Comparison of ENCODE assay signal across 1 cellular context in the genomic region with DNA sequence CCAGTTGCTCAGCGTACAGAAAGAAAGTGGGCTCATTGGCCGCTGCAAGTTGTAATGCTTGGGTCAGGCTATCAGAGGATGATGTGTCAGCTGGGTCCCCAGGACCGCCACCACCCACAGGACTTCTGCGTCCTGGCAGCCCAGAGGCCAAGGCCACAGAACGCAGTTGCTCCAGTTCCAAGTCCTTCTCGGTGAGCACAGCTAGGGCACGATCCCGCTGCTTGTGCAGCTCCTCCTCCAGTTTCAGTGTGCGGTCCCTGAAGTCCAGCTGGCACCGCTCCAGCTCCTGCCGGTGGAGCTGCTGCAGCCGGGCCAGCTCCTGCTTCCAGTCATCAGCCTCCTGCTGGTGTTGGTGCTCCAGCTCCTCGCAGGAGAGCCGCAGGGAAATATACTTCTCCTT.
TF ChIP-seq lines count a peak whose summit lies in the region.

No MANE protein-coding gene starts in this region.

TF ChIP-seq in HEK293, 187 proteins besides CTCF, POLR2A, EP300 and RAD21 (continued from another document and continues in another):
- TF ChIP-seq, protein P1, sequence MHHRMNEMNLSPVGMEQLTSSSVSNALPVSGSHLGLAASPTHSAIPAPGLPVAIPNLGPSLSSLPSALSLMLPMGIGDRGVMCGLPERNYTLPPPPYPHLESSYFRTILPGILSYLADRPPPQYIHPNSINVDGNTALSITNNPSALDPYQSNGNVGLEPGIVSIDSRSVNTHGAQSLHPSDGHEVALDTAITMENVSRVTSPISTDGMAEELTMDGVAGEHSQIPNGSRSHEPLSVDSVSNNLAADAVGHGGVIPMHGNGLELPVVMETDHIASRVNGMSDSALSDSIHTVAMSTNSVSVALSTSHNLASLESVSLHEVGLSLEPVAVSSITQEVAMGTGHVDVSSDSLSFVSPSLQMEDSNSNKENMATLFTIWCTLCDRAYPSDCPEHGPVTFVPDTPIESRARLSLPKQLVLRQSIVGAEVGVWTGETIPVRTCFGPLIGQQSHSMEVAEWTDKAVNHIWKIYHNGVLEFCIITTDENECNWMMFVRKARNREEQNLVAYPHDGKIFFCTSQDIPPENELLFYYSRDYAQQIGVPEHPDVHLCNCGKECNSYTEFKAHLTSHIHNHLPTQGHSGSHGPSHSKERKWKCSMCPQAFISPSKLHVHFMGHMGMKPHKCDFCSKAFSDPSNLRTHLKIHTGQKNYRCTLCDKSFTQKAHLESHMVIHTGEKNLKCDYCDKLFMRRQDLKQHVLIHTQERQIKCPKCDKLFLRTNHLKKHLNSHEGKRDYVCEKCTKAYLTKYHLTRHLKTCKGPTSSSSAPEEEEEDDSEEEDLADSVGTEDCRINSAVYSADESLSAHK (tag by site-specific recombination; IDR thresholded peaks at IDR 0.05), result no peak
- TF ChIP-seq BCL11B (tag by site-specific recombination; IDR thresholded peaks at IDR 0.05; ENCODE audit: low read depth) (no peak), ZNF707 (tag by site-specific recombination; IDR thresholded peaks at IDR 0.05) (no peak), ZNF514 (tag by site-specific recombination; IDR thresholded peaks at IDR 0.05) (no peak), ZNF394 (tag by site-specific recombination; IDR thresholded peaks at IDR 0.05; ENCODE audit: borderline replicate concordance) (peak; percentile 29; the same call in 1 of the 2 replicates), ZNF776 (tag by site-specific recombination; IDR thresholded peaks at IDR 0.05; ENCODE audit: borderline replicate concordance) (no peak), ZNF341 (tag by site-specific recombination; IDR thresholded peaks at IDR 0.05; ENCODE audit: low read depth) (no peak; the same call in 1 of the 2 replicates), ZNF121 (tag by site-specific recombination; IDR thresholded peaks at IDR 0.05) (no peak), SP2 (tag by site-specific recombination; IDR thresholded peaks at IDR 0.05) (no peak), MZF1 (tag by site-specific recombination; IDR thresholded peaks at IDR 0.05; ENCODE audit: borderline replicate concordance) (no peak), ZBTB8A (tag by site-specific recombination; IDR thresholded peaks at IDR 0.05) (no peak), KLF1 (tag by site-specific recombination; IDR thresholded peaks at IDR 0.05) (no peak), ZNF664 (tag by site-specific recombination; IDR thresholded peaks at IDR 0.05) (no peak), ZNF10 (tag by site-specific recombination; IDR thresholded peaks at IDR 0.05) (peak; percentile 34; the same call in 1 of the 2 replicates), ZNF837 (tag by site-specific recombination; IDR thresholded peaks at IDR 0.05) (no peak), ZNF423 (tag by site-specific recombination; IDR thresholded peaks at IDR 0.05) (0 out of 2 replicates have a peak, but pooled peaks have one; percentile 14), ZNF266 (tag by site-specific recombination; IDR thresholded peaks at IDR 0.05; ENCODE audit: low read depth) (no peak), ZNF132 (tag by site-specific recombination; IDR thresholded peaks at IDR 0.05; ENCODE audit: borderline replicate concordance) (no peak), ZNF701 (tag by site-specific recombination; IDR thresholded peaks at IDR 0.05) (no peak), ZNF223 (tag by site-specific recombination; IDR thresholded peaks at IDR 0.05) (no peak), ZNF354C (tag by site-specific recombination; IDR thresholded peaks at IDR 0.05; ENCODE audit: borderline replicate concordance, low read depth) (no peak), SALL2 (tag by site-specific recombination; IDR thresholded peaks at IDR 0.05; ENCODE audit: borderline replicate concordance) (no peak), ZNF621 (tag by site-specific recombination; IDR thresholded peaks at IDR 0.05) (no peak), ZNF473 (tag by site-specific recombination; IDR thresholded peaks at IDR 0.05) (no peak), KLF10 (tag by site-specific recombination; IDR thresholded peaks at IDR 0.05) (no peak), ZNF660 (tag by site-specific recombination; IDR thresholded peaks at IDR 0.05) (peak; percentile 81), ZNF596 (tag by site-specific recombination; IDR thresholded peaks at IDR 0.05) (no peak), FEZF1 (tag by site-specific recombination; IDR thresholded peaks at IDR 0.05) (no peak), ZSCAN30 (tag by site-specific recombination; IDR thresholded peaks at IDR 0.05) (peak; percentile 44; the same call in 1 of the 2 replicates), ZNF768 (tag by site-specific recombination; IDR thresholded peaks at IDR 0.05) (no peak)
- TF ChIP-seq, protein P2, sequence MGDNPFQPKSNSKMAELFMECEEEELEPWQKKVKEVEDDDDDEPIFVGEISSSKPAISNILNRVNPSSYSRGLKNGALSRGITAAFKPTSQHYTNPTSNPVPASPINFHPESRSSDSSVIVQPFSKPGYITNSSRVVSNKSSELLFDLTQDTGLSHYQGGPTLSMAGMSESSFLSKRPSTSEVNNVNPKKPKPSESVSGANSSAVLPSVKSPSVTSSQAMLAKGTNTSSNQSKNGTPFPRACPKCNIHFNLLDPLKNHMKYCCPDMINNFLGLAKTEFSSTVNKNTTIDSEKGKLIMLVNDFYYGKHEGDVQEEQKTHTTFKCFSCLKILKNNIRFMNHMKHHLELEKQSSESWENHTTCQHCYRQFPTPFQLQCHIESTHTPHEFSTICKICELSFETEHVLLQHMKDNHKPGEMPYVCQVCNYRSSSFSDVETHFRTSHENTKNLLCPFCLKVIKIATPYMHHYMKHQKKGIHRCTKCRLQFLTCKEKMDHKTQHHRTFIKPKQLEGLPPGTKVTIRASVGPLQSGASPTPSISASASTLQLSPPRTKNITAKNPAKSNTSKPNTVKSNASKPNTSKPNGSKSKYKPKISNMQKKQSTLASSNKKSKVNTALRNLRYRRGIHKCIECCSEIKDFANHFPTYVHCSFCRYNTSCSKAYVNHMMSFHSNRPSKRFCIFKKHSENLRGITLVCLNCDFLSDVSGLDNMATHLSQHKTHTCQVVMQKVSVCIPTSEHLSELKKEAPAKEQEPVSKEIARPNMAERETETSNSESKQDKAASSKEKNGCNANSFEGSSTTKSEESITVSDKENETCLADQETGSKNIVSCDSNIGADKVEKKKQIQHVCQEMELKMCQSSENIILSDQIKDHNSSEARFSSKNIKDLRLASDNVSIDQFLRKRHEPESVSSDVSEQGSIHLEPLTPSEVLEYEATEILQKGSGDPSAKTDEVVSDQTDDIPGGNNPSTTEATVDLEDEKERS (tag by site-specific recombination; IDR thresholded peaks at IDR 0.05), result no peak
- TF ChIP-seq, protein P3, sequence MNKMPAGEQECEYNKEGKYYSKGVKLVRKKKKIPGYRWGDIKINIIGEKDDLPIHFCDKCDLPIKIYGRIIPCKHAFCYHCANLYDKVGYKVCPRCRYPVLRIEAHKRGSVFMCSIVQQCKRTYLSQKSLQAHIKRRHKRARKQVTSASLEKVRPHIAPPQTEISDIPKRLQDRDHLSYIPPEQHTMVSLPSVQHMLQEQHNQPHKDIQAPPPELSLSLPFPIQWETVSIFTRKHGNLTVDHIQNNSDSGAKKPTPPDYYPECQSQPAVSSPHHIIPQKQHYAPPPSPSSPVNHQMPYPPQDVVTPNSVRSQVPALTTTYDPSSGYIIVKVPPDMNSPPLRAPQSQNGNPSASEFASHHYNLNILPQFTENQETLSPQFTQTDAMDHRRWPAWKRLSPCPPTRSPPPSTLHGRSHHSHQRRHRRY (tag by site-specific recombination; IDR thresholded peaks at IDR 0.05), result no peak
- TF ChIP-seq, protein P4, sequence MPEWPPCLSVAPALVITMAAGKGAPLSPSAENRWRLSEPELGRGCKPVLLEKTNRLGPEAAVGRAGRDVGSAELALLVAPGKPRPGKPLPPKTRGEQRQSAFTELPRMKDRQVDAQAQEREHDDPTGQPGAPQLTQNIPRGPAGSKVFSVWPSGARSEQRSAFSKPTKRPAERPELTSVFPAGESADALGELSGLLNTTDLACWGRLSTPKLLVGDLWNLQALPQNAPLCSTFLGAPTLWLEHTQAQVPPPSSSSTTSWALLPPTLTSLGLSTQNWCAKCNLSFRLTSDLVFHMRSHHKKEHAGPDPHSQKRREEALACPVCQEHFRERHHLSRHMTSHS (tag by site-specific recombination; IDR thresholded peaks at IDR 0.05), result no peak
- TF ChIP-seq, protein P5, sequence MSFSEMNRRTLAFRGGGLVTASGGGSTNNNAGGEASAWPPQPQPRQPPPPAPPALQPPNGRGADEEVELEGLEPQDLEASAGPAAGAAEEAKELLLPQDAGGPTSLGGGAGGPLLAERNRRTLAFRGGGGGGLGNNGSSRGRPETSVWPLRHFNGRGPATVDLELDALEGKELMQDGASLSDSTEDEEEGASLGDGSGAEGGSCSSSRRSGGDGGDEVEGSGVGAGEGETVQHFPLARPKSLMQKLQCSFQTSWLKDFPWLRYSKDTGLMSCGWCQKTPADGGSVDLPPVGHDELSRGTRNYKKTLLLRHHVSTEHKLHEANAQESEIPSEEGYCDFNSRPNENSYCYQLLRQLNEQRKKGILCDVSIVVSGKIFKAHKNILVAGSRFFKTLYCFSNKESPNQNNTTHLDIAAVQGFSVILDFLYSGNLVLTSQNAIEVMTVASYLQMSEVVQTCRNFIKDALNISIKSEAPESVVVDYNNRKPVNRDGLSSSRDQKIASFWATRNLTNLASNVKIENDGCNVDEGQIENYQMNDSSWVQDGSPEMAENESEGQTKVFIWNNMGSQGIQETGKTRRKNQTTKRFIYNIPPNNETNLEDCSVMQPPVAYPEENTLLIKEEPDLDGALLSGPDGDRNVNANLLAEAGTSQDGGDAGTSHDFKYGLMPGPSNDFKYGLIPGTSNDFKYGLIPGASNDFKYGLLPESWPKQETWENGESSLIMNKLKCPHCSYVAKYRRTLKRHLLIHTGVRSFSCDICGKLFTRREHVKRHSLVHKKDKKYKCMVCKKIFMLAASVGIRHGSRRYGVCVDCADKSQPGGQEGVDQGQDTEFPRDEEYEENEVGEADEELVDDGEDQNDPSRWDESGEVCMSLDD (tag by site-specific recombination; IDR thresholded peaks at IDR 0.05), result no peak
- TF ChIP-seq, protein P6, sequence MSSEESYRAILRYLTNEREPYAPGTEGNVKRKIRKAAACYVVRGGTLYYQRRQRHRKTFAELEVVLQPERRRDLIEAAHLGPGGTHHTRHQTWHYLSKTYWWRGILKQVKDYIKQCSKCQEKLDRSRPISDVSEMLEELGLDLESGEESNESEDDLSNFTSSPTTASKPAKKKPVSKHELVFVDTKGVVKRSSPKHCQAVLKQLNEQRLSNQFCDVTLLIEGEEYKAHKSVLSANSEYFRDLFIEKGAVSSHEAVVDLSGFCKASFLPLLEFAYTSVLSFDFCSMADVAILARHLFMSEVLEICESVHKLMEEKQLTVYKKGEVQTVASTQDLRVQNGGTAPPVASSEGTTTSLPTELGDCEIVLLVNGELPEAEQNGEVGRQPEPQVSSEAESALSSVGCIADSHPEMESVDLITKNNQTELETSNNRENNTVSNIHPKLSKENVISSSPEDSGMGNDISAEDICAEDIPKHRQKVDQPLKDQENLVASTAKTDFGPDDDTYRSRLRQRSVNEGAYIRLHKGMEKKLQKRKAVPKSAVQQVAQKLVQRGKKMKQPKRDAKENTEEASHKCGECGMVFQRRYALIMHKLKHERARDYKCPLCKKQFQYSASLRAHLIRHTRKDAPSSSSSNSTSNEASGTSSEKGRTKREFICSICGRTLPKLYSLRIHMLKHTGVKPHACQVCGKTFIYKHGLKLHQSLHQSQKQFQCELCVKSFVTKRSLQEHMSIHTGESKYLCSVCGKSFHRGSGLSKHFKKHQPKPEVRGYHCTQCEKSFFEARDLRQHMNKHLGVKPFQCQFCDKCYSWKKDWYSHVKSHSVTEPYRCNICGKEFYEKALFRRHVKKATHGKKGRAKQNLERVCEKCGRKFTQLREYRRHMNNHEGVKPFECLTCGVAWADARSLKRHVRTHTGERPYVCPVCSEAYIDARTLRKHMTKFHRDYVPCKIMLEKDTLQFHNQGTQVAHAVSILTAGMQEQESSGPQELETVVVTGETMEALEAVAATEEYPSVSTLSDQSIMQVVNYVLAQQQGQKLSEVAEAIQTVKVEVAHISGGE (tag by site-specific recombination; conservative IDR thresholded peaks at IDR 0.05; ENCODE audit: low read depth), result no peak
- TF ChIP-seq, protein P7, sequence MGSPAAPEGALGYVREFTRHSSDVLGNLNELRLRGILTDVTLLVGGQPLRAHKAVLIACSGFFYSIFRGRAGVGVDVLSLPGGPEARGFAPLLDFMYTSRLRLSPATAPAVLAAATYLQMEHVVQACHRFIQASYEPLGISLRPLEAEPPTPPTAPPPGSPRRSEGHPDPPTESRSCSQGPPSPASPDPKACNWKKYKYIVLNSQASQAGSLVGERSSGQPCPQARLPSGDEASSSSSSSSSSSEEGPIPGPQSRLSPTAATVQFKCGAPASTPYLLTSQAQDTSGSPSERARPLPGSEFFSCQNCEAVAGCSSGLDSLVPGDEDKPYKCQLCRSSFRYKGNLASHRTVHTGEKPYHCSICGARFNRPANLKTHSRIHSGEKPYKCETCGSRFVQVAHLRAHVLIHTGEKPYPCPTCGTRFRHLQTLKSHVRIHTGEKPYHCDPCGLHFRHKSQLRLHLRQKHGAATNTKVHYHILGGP (tag by site-specific recombination; IDR thresholded peaks at IDR 0.05), result no peak
- TF ChIP-seq, protein P8, sequence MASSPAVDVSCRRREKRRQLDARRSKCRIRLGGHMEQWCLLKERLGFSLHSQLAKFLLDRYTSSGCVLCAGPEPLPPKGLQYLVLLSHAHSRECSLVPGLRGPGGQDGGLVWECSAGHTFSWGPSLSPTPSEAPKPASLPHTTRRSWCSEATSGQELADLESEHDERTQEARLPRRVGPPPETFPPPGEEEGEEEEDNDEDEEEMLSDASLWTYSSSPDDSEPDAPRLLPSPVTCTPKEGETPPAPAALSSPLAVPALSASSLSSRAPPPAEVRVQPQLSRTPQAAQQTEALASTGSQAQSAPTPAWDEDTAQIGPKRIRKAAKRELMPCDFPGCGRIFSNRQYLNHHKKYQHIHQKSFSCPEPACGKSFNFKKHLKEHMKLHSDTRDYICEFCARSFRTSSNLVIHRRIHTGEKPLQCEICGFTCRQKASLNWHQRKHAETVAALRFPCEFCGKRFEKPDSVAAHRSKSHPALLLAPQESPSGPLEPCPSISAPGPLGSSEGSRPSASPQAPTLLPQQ (tag by site-specific recombination; IDR thresholded peaks at IDR 0.05), result no peak
- TF ChIP-seq, protein P9, sequence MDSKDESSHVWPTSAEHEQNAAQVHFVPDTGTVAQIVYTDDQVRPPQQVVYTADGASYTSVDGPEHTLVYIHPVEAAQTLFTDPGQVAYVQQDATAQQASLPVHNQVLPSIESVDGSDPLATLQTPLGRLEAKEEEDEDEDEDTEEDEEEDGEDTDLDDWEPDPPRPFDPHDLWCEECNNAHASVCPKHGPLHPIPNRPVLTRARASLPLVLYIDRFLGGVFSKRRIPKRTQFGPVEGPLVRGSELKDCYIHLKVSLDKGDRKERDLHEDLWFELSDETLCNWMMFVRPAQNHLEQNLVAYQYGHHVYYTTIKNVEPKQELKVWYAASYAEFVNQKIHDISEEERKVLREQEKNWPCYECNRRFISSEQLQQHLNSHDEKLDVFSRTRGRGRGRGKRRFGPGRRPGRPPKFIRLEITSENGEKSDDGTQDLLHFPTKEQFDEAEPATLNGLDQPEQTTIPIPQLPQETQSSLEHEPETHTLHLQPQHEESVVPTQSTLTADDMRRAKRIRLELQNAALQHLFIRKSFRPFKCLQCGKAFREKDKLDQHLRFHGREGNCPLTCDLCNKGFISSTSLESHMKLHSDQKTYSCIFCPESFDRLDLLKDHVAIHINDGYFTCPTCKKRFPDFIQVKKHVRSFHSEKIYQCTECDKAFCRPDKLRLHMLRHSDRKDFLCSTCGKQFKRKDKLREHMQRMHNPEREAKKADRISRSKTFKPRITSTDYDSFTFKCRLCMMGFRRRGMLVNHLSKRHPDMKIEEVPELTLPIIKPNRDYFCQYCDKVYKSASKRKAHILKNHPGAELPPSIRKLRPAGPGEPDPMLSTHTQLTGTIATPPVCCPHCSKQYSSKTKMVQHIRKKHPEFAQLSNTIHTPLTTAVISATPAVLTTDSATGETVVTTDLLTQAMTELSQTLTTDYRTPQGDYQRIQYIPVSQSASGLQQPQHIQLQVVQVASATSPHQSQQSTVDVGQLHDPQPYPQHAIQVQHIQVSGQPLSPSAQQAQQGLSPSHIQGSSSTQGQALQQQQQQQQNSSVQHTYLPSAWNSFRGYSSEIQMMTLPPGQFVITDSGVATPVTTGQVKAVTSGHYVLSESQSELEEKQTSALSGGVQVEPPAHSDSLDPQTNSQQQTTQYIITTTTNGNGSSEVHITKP (tag by site-specific recombination; IDR thresholded peaks at IDR 0.05), result no peak
